8 cellular contexts compared by ENCODE assay signal in genomic region chr12:25957898-25958253, GRCh38. TPM values are rescaled to one million over a fixed set of nuclear protein-coding genes. Genes with fewer than 3 reads are reported as not detected.
DNase-seq lines count a peak whose midpoint lies in the region; ATAC-seq and TF ChIP-seq lines count a peak whose summit lies in the region.

No MANE protein-coding gene starts in this region.

- peaks cover 14% of the 10 kb centered on the region for H3F3A ChIP-seq in MM.1S (ENCODE audit: insufficient read depth, low read length)

- peaks cover 70% of the 10 kb centered on the region for H3K27me3 Mint-ChIP-seq in central memory CD8-positive, alpha-beta T cell

- no peak overlapping the region; the same call in 1 of the 2 replicates for H3K27ac ChIP-seq in MM.1S (ENCODE audit: low read length)
- H3K27ac ChIP-seq in right lobe of liver: peak overlapping the region; percentile 79 to 90 (median 89)
- H3K27ac ChIP-seq in suprapubic skin: peak overlapping the region; percentile 94

- H3K36me3 Mint-ChIP-seq in central memory CD8-positive, alpha-beta T cell (ENCODE audit: insufficient read depth): peaks cover 2% of the 10 kb centered on the region

- peak overlapping the region; percentile 54 for H3K4me3 Mint-ChIP-seq in central memory CD8-positive, alpha-beta T cell

- H3K27me3 ChIP-seq in MM.1S (replicated peaks; ENCODE audit: insufficient read depth, low read length): no peaks in the 10 kb centered on the region
- no peaks in the 10 kb centered on the region for H3K27me3 ChIP-seq in right lobe of liver
- no peaks in the 10 kb centered on the region for H3K27me3 ChIP-seq in suprapubic skin

- no peak overlapping the region for H3K27ac Mint-ChIP-seq in central memory CD8-positive, alpha-beta T cell (ENCODE audit: low read depth)

- H4K20me1 ChIP-seq in MM.1S (ENCODE audit: insufficient read depth, low read length): no peaks in the 10 kb centered on the region

- peak; percentile 11 for DNase-seq in NCI-H2171 treated with DMSO at 0.1 percent for 48 hours (lab: John Stamatoyannopoulos, UW)
- no peak for DNase-seq in NCI-H2171 (lab: John Stamatoyannopoulos, UW)
- peak; percentile 15 for DNase-seq in MM.1S
- no peak for DNase-seq in central memory CD8-positive, alpha-beta T cell (ENCODE audit: low spot score in 2 of 2)
- no peak for DNase-seq in right lobe of liver
- no peak for DNase-seq in suprapubic skin (ENCODE audit: low spot score in 2 of 2)
- DNase-seq in NCI-H2029 treated with DMSO at 0.1 percent for 48 hours (lab: John Stamatoyannopoulos, UW): no peak
- no peak for DNase-seq in NCI-H2196 treated with DMSO at 0.1 percent for 48 hours (lab: John Stamatoyannopoulos, UW; ENCODE audit: unreplicated experiment)

- no peak for TF ChIP-seq POLR2A in right lobe of liver (IDR thresholded peaks at IDR 0.05)
- TF ChIP-seq POLR2A in suprapubic skin (IDR thresholded peaks at IDR 0.05): no peak

- WGBS in right lobe of liver (ENCODE audit: insufficient coverage, low coverage, low lambda C conversion rate, missing lambda C conversion rate): 4% methylated on average over 9 of the region's 11 CpGs
- 4% methylated on average over 11 of the region's 11 CpGs for WGBS in suprapubic skin

- no peaks in the 10 kb centered on the region for H3K9me3 ChIP-seq in MM.1S (replicated peaks; ENCODE audit: insufficient read depth, low read length)
- no peaks in the 10 kb centered on the region for H3K9me3 ChIP-seq in right lobe of liver
- no peaks in the 10 kb centered on the region for H3K9me3 ChIP-seq in suprapubic skin

- TF ChIP-seq CTCF in MM.1S (IDR thresholded peaks at IDR 0.05; ENCODE audit: low read length) (no peak), right lobe of liver (IDR thresholded peaks at IDR 0.05) (no peak), suprapubic skin (IDR thresholded peaks at IDR 0.05) (no peak)

- peak overlapping the region; percentile 61 for H3K4me3 ChIP-seq in MM.1S (ENCODE audit: low read length)
- peak overlapping the region; percentile 75 to 94 (median 82) for H3K4me3 ChIP-seq in right lobe of liver
- peak overlapping the region; percentile 82 for H3K4me3 ChIP-seq in suprapubic skin

- H3K9me3 Mint-ChIP-seq in central memory CD8-positive, alpha-beta T cell: no peaks in the 10 kb centered on the region

- H3K36me3 ChIP-seq in MM.1S (replicated peaks; ENCODE audit: insufficient read depth, low read length): no peaks in the 10 kb centered on the region
- H3K36me3 ChIP-seq in right lobe of liver: no peaks in the 10 kb centered on the region
- H3K36me3 ChIP-seq in suprapubic skin: no peaks in the 10 kb centered on the region

- peaks cover 12% of the 10 kb centered on the region; the same call in 1 of the 2 replicates for H3K4me1 ChIP-seq in MM.1S (ENCODE audit: low read length)
- peaks cover 0 to 7% (median 0%) of the 10 kb centered on the region in 4 donors for H3K4me1 ChIP-seq in right lobe of liver
- peaks cover 25% of the 10 kb centered on the region for H3K4me1 ChIP-seq in suprapubic skin

- H3K4me2 ChIP-seq in MM.1S (ENCODE audit: low read depth, low read length): peak overlapping the region; percentile 82

- H3K9ac ChIP-seq in MM.1S (ENCODE audit: low read length): peak overlapping the region; percentile 55; the same call in 1 of the 2 replicates

- peaks cover 10% of the 10 kb centered on the region for H3K4me1 Mint-ChIP-seq in central memory CD8-positive, alpha-beta T cell

- no peak for ATAC-seq in central memory CD8-positive, alpha-beta T cell (replicated peaks; ENCODE audit: extremely low read depth, poor library complexity, severe bottlenecking)
- ATAC-seq in right lobe of liver: peak in 1 of 4 donors; percentile 19

- intact Hi-C loops in right lobe of liver (cut with DNase I): no loop called here

- H2AFZ ChIP-seq in MM.1S (ENCODE audit: low read length): peak overlapping the region; percentile 85

- H3K79me2 ChIP-seq in MM.1S (ENCODE audit: low read length): no peaks in the 10 kb centered on the region

- H3K9me2 ChIP-seq in MM.1S (replicated peaks; ENCODE audit: insufficient read depth, low read length): no peaks in the 10 kb centered on the region

- no peak for TF ChIP-seq EP300 in suprapubic skin (IDR thresholded peaks at IDR 0.05)

RNA-seq across cellular contexts. Expression of gene RASSF8, which starts 0.6 kb away (rescaled TPM):
- total RNA-seq in right lobe of liver (10 to 100 TPM in 1 of 6 experiments, 1 to 10 TPM in 5; 3.9 to 12.4 (median 7.3) TPM), suprapubic skin (10 to 100 TPM in 1 of 4 donors, 1 to 10 TPM in 3; 5.4 to 14.2 (median 6.1) TPM)

Comparison
In these comparisons a context has a peak if more than half of its experiments do, and no peak if none do; other contexts are left out.
1. DNase-seq: peak in NCI-H2171 treated with DMSO at 0.1 percent for 48 hours (single experiment) and MM.1S (single experiment); none in NCI-H2171 (single experiment), central memory CD8-positive, alpha-beta T cell (0 of 2), right lobe of liver (0 of 3), suprapubic skin (0 of 2), NCI-H2029 treated with DMSO at 0.1 percent for 48 hours (single experiment) and NCI-H2196 treated with DMSO at 0.1 percent for 48 hours (single experiment).
2. Peak in every context shown above with its lines, with median percentiles within 50 percentile points of each other: H3K4me3 ChIP-seq.